In the genomic region with DNA sequence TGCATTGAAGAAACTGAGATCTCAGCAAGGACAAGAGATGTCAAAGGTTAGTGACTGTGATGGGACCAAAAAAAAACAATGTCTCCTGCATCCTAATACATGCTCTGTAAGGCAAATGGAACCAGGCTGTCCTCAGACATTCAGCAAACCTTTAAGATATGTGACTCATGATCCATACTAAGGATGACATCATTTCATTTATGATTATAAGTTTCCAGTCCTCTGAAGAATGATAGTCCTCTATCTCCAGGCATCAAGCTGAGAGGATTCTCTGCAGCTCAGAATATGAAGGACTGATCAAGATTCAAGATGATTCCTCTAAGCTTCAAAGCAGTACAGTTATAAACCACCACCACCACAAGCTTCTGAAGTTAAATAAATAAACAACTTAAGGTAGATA, we compare ENCODE assay signal across 30 cellular contexts. TPM values are rescaled to one million over a fixed set of nuclear protein-coding genes. Genes with fewer than 3 reads are reported as not detected.
DNase-seq lines count a peak whose midpoint lies in the region; ATAC-seq, FAIRE-seq and TF ChIP-seq lines count a peak whose summit lies in the region.
"Had no signal": no experiment of that assay in that cellular context is flagged by ENCODE, and none has a peak within 500 bp of the region (broad histone marks: within the 10 kb centered on the region; RNA-seq: fewer than 3 reads in every experiment).

No MANE protein-coding gene starts in this region.

- H3K4me1 Mint-ChIP-seq in activated T-cell treated with anti-CD3 and anti-CD28 coated beads, Interleukin-2, amount 50 U/mL, for 4 hours (ENCODE audit: low read depth), result peaks cover 8% of the 10 kb centered on the region
- H3K4me1 Mint-ChIP-seq: nephron progenitor cell had no signal

- peaks cover 6% of the 10 kb centered on the region for H3K9me3 Mint-ChIP-seq in activated T-cell treated with anti-CD3 and anti-CD28 coated beads, Interleukin-2, amount 50 U/mL, for 4 hours
- H3K9me3 Mint-ChIP-seq: nephron progenitor cell had no signal

- no peaks in the 10 kb centered on the region for H3K4me1 ChIP-seq in HCT116 (ENCODE audit: control insufficient read depth in 1 of 2, insufficient read depth in 2 of 2, low read length in 2 of 2)
- peaks cover 5 to 7% of the 10 kb centered on the region in 2 experiments; a peak in 3 of 4 replicates for H3K4me1 ChIP-seq in SK-N-SH (ENCODE audit: control insufficient read depth in 1 of 2, insufficient read depth in 2 of 2, low read depth in 1 of 2, low read length in 1 of 2)
- no peaks in the 10 kb centered on the region for H3K4me1 ChIP-seq in mesenchymal stem cell (ENCODE audit: control insufficient read depth, insufficient read depth, low read depth, low read length)
- H3K4me1 ChIP-seq in testis, result no peaks in the 10 kb centered on the region
- H3K4me1 ChIP-seq: HAP-1, lower lobe of right lung had no signal

- H3K9ac ChIP-seq in HCT116 (ENCODE audit: low read length) (no peak overlapping the region), SK-N-SH (no peak overlapping the region), mesenchymal stem cell (ENCODE audit: low read length) (no peak overlapping the region)

- H2AFZ ChIP-seq in HCT116 (ENCODE audit: low read depth, low read length, poor library complexity, severe bottlenecking) (no peak overlapping the region), SK-N-SH (ENCODE audit: low read depth) (no peak overlapping the region), mesenchymal stem cell (ENCODE audit: low read depth, low read length) (no peak overlapping the region)

- intact Hi-C loops in HCT116 (cut with micrococcal nuclease) (no loop called here), testis (cut with DNase I; ENCODE audit: low total_unique reads) (no loop called here)

- ATAC-seq in activated T-cell treated with anti-CD3 and anti-CD28 coated beads, Interleukin-2, amount 50 U/mL, for 4 hours, result peak; percentile 77 to 79
- no peak for ATAC-seq in HCT116
- no peak for ATAC-seq in HG03139 (IDR thresholded peaks at IDR 0.05; ENCODE audit: unreplicated experiment)
- ATAC-seq: lower lobe of right lung had no signal

- POLR2A ChIA-PET in HCT116 (lab: Charles Lee), result no interaction called here
- POLR2A ChIA-PET in SK-N-SH (lab: Yijun Ruan, JAX), result no interaction called here

- H3K4ac ChIP-seq in mesenchymal stem cell (ENCODE audit: low read depth in 1 of 2, low read length in 2 of 2), result no peak overlapping the region

- H4K8ac ChIP-seq in mesenchymal stem cell (ENCODE audit: low read length), result no peak overlapping the region

- H3K27me3 Mint-ChIP-seq in activated T-cell treated with anti-CD3 and anti-CD28 coated beads, Interleukin-2, amount 50 U/mL, for 4 hours (ENCODE audit: low read depth), result peaks cover 8% of the 10 kb centered on the region

- TF ChIP-seq RAD21 in HCT116 (IDR thresholded peaks at IDR 0.05; ENCODE audit: low read depth), result no peak
- no peak for TF ChIP-seq RAD21 in SK-N-SH (IDR thresholded peaks at IDR 0.05; ENCODE audit: low read length)

- TF ChIP-seq POLR2A in HCT116 (IDR thresholded peaks at IDR 0.05; ENCODE audit: borderline replicate concordance, extremely low read depth, insufficient read depth, insufficient read length) (no peak), GM12892 (IDR thresholded peaks at IDR 0.05; ENCODE audit: low read depth, low read length) (no peak), testis (IDR thresholded peaks at IDR 0.05) (no peak)

- H3K36me3 ChIP-seq in HCT116 (ENCODE audit: control insufficient read depth in 1 of 2, insufficient read depth in 2 of 2, low read length in 2 of 2) (no peaks in the 10 kb centered on the region), SK-N-SH (replicated peaks in 1 of 2; ENCODE audit: control insufficient read depth in 1 of 2, insufficient read depth in 2 of 2, low read length in 1 of 2) (peaks cover 0 to 48% of the 10 kb centered on the region in 2 experiments), mesenchymal stem cell (ENCODE audit: control insufficient read depth in 1 of 2, insufficient read depth in 2 of 2, low read depth in 1 of 2, low read length in 2 of 2) (no peaks in the 10 kb centered on the region), testis (ENCODE audit: low read depth, missing control alignments) (no peaks in the 10 kb centered on the region)
- H3K36me3 ChIP-seq: BE2C, HAP-1, lower lobe of right lung, ovary had no signal

- no peak overlapping the region for H4K91ac ChIP-seq in mesenchymal stem cell (ENCODE audit: low read length)

- no peak overlapping the region for H2BK12ac ChIP-seq in mesenchymal stem cell (ENCODE audit: low read length in 2 of 2)

- H3K14ac ChIP-seq in mesenchymal stem cell (ENCODE audit: low read length in 2 of 2), result no peak overlapping the region

- no peak for FAIRE-seq in GM12892 (lab: Jason Lieb, UNC)
- FAIRE-seq: GM18507 had no signal

- H2BK15ac ChIP-seq in mesenchymal stem cell (ENCODE audit: low read depth, poor library complexity, severe bottlenecking), result no peak overlapping the region

- RAD21 ChIA-PET in HCT116 (lab: Charles Lee; ENCODE audit: low non-redundant PET in 1 of 2, low total read pairs in 2 of 2, uncharacterized antibody in 2 of 2, unreplicated experiment in 2 of 2), result no interaction called here

- no peak overlapping the region for H3K23ac ChIP-seq in mesenchymal stem cell (ENCODE audit: low read length in 2 of 2)

- H3F3A ChIP-seq in SK-N-SH (replicated peaks; ENCODE audit: insufficient read depth), result peaks cover 47% of the 10 kb centered on the region

- no peaks in the 10 kb centered on the region for H3K27me3 ChIP-seq in HCT116 (ENCODE audit: insufficient read depth, low read length)
- no peaks in the 10 kb centered on the region for H3K27me3 ChIP-seq in SK-N-SH (ENCODE audit: insufficient read depth)
- no peaks in the 10 kb centered on the region for H3K27me3 ChIP-seq in mesenchymal stem cell (ENCODE audit: control insufficient read depth in 1 of 2, insufficient read depth in 1 of 2, low read length in 2 of 2)
- no peaks in the 10 kb centered on the region for H3K27me3 ChIP-seq in testis
- H3K27me3 ChIP-seq: BE2C, ovary had no signal

- no peaks in the 10 kb centered on the region for H3K9me3 ChIP-seq in HCT116 (ENCODE audit: control insufficient read depth in 1 of 2, insufficient read depth in 1 of 2, low read depth in 1 of 2, low read length in 2 of 2)
- no peaks in the 10 kb centered on the region; the same call in 1 of the 2 replicates for H3K9me3 ChIP-seq in SK-N-SH
- no peaks in the 10 kb centered on the region for H3K9me3 ChIP-seq in mesenchymal stem cell (ENCODE audit: control insufficient read depth, low read length)
- H3K9me3 ChIP-seq in testis, result no peaks in the 10 kb centered on the region
- H3K9me3 ChIP-seq: BE2C, HAP-1, lower lobe of right lung, ovary had no signal

- no peak overlapping the region for H3K4me3 ChIP-seq in HCT116 (replicated peaks in 1 of 2; ENCODE audit: low read depth in 1 of 2, low read length in 2 of 2)
- H3K4me3 ChIP-seq in SK-N-SH (ENCODE audit: low read depth in 2 of 2, low read length in 1 of 2), result no peak overlapping the region
- no peak overlapping the region for H3K4me3 ChIP-seq in mesenchymal stem cell (ENCODE audit: insufficient read depth in 1 of 2, low read depth in 1 of 2, low read length in 2 of 2)
- H3K4me3 ChIP-seq in testis, result no peak overlapping the region
- H3K4me3 ChIP-seq: HAP-1, lower lobe of right lung, ovary, smooth muscle cell had no signal

- no peaks in the 10 kb centered on the region for H3K36me3 Mint-ChIP-seq in activated T-cell treated with anti-CD3 and anti-CD28 coated beads, Interleukin-2, amount 50 U/mL, for 4 hours (ENCODE audit: insufficient read depth)

- H3K18ac ChIP-seq in mesenchymal stem cell (ENCODE audit: low read depth in 1 of 2, low read length in 2 of 2), result no peak overlapping the region

- TF ChIP-seq CTCF in HCT116 (IDR thresholded peaks at IDR 0.05 in 2 of 3, conservative IDR thresholded peaks at IDR 0.05 in 1 of 3; ENCODE audit: borderline replicate concordance in 1 of 3, insufficient read depth in 1 of 3, low read depth in 2 of 3, low read length in 2 of 3) (no peak), SK-N-SH (IDR thresholded peaks at IDR 0.05) (no peak), testis (IDR thresholded peaks at IDR 0.05) (no peak)

- H3K27ac ChIP-seq in HCT116 (ENCODE audit: low read depth, low read length), result no peak overlapping the region
- peak overlapping the region in 1 of 2 experiments; percentile 49; a peak in 2 of 4 replicates for H3K27ac ChIP-seq in SK-N-SH (ENCODE audit: low read depth in 2 of 2, low read length in 1 of 2)
- H3K27ac ChIP-seq in mesenchymal stem cell (ENCODE audit: low read length, poor library complexity, severe bottlenecking), result no peak overlapping the region
- no peak overlapping the region for H3K27ac ChIP-seq in testis
- H3K27ac ChIP-seq: lower lobe of right lung, ovary had no signal

- H4K20me1 ChIP-seq in HCT116 (ENCODE audit: insufficient read depth), result no peaks in the 10 kb centered on the region
- H4K20me1 ChIP-seq in SK-N-SH (ENCODE audit: insufficient read depth), result no peaks in the 10 kb centered on the region

- BruUV-seq in HCT116 (replicated peaks; lab: Mats Ljungman, UMichigan), result no TSS peak

- H2BK5ac ChIP-seq in mesenchymal stem cell (ENCODE audit: low read depth, low read length, poor library complexity, severe bottlenecking), result no peak overlapping the region

- H3K4me2 ChIP-seq in HCT116 (ENCODE audit: low read length) (no peak overlapping the region), SK-N-SH (no peak overlapping the region), mesenchymal stem cell (ENCODE audit: low read length, poor library complexity, severe bottlenecking) (no peak overlapping the region)
- H3K4me2 ChIP-seq: smooth muscle cell had no signal

- TF ChIP-seq EP300 in SK-N-SH (IDR thresholded peaks at IDR 0.05; ENCODE audit: borderline replicate concordance in 1 of 2, low read depth in 1 of 2, low read length in 1 of 2), result no peak

- H2BK120ac ChIP-seq in mesenchymal stem cell (ENCODE audit: low read depth, low read length), result no peak overlapping the region

- no peaks in the 10 kb centered on the region for H3K79me1 ChIP-seq in mesenchymal stem cell (replicated peaks; ENCODE audit: low read length, poor library complexity, severe bottlenecking)

- H3K9me2 ChIP-seq in HCT116 (ENCODE audit: insufficient read depth) (no peaks in the 10 kb centered on the region), SK-N-SH (no peaks in the 10 kb centered on the region)

- H2AK5ac ChIP-seq in mesenchymal stem cell (ENCODE audit: low read length, severe bottlenecking), result no peak overlapping the region

- CTCF ChIA-PET in HCT116 (lab: Charles Lee), result interaction anchor here (3.4 to 3.7 kb wide), 2 partner anchors 57 to 356 kb away, joined by 17 to 62 read pairs; no protein-coding TSS in a partner anchor
- CTCF ChIA-PET in SK-N-SH (lab: Yijun Ruan, JAX), result interaction anchor here (1.1 to 17.0 kb wide), 10 partner anchors 10 to 364 kb away, joined by 3 to 376 read pairs (median 4); no protein-coding TSS in a partner anchor

- H3K4me3 Mint-ChIP-seq in activated T-cell treated with anti-CD3 and anti-CD28 coated beads, Interleukin-2, amount 50 U/mL, for 4 hours, result no peak overlapping the region
- H3K4me3 Mint-ChIP-seq: nephron progenitor cell had no signal

- no peak for DNase-seq in activated T-cell treated with anti-CD3 and anti-CD28 coated beads, Interleukin-2, amount 50 U/mL, for 4 hours
- DNase-seq in activated T-cell treated with anti-CD3 and anti-CD28 coated beads, Interleukin-2, amount 50 U/mL, for 1 hour, result no peak
- DNase-seq in HCT116 (ENCODE audit: low read depth, low spot score), result no peak
- DNase-seq in SK-N-SH, result no peak
- DNase-seq in mesenchymal stem cell, result peak; percentile 27
- DNase-seq in GM12892 (ENCODE audit: insufficient read length), result no peak
- no peak for DNase-seq in testis
- DNase-seq: activated CD4-positive, alpha-beta T cell treated with anti-CD3 and anti-CD28 coated beads, Interleukin-2, amount 50 U/mL, for 4 hours; activated CD8-positive, alpha-beta memory T cell treated with anti-CD3 and anti-CD28 coated beads, Interleukin-2, amount 50 U/mL, for 4 hours; activated effector memory CD4-positive, alpha-beta T cell treated with Interleukin-2 at 50 U/mL for 16 hours; BE2C; Karpas-422; kidney glomerular epithelial cell; lower lobe of right lung; NCI-H1436 treated with DMSO at 0.1 percent for 48 hours; NCI-H2107; NCI-H748 treated with DMSO at 0.1 percent for 48 hours; nephron progenitor cell; ovary; retina; SHP77; stimulated activated CD4-positive, alpha-beta T cell treated with anti-CD3 and anti-CD28 coated beads, Interleukin-1b, Interleukin-23, amount 100 ng/mL, for 48 hours; stimulated activated CD8-positive, alpha-beta memory T cell treated with anti-CD3 and anti-CD28 coated beads, Interleukin-4, amount 100 ng/mL, for 48 hours; SW 1271; T1000; trophoblast cell had no signal

- H3K79me2 ChIP-seq in HCT116 (ENCODE audit: insufficient read depth, low read length) (no peaks in the 10 kb centered on the region), SK-N-SH (ENCODE audit: insufficient read depth) (peaks cover 18% of the 10 kb centered on the region)

RNA-seq across cellular contexts. Expression of a gene that starts 47.6 kb away (rescaled TPM):
- 100 to 1,000 TPM; 133 to 153 (median 138) TPM for total RNA-seq in activated T-cell treated with anti-CD3 and anti-CD28 coated beads, Interleukin-2, amount 50 U/mL, for 4 hours
- 177 TPM for total RNA-seq in HCT116 (2021; ENCODE audit: unreplicated experiment)
- polyA plus RNA-seq in HCT116 (2012), result 146 and 156 TPM in 2 replicates
- 61.7 and 96.1 TPM in 2 replicates for polyA plus RNA-seq in SK-N-SH (2012; rRNA removed)
- 90.3 and 92.1 TPM in 2 replicates for polyA plus RNA-seq in SK-N-SH (2012; cell fraction: cytosol; rRNA removed)
- 17.1 and 47.6 TPM in 2 replicates for polyA plus RNA-seq in SK-N-SH (2012; cell fraction: nucleus; rRNA removed)
- polyA plus RNA-seq in mesenchymal stem cell (2013, experiment 1 of 2), result 238 TPM
- 261 TPM for polyA plus RNA-seq in mesenchymal stem cell (2013, experiment 2 of 2)
- 200 TPM for polyA plus RNA-seq in GM12892 (2012; ENCODE audit: missing spikeins)
- total RNA-seq in testis, result 100 to 1,000 TPM in 1 of 2 donors, 10 to 100 TPM in 1; 85.0 to 108 TPM
- polyA plus RNA-seq in testis (ENCODE audit: insufficient read depth, low read depth, low replicate concordance), result 204 TPM

Comparison
In these comparisons a context has a peak if more than half of its experiments do, and no peak if none do; other contexts are left out.
1. ATAC-seq: peak in activated T-cell treated with anti-CD3 and anti-CD28 coated beads, Interleukin-2, amount 50 U/mL, for 4 hours (2 of 2); none in HCT116 (single experiment) and HG03139 (single experiment).